ENCODE assay signal across 29 cellular contexts in genomic region chr10:68067029-68067428, GRCh38. TPM values are rescaled to one million over a fixed set of nuclear protein-coding genes. Genes with fewer than 3 reads are reported as not detected.
DNase-seq lines count a peak whose midpoint lies in the region; ATAC-seq and TF ChIP-seq lines count a peak whose summit lies in the region.
"Had no signal": no experiment of that assay in that cellular context is flagged by ENCODE, and none has a peak within 500 bp of the region (broad histone marks: within the 10 kb centered on the region; RNA-seq: fewer than 3 reads in every experiment).

No MANE protein-coding gene starts in this region.

- H4K20me1 ChIP-seq in IMR-90 (ENCODE audit: insufficient read depth, low read length): peaks cover 33% of the 10 kb centered on the region

- CTCF ChIA-PET in CD4-positive, alpha-beta T cell (lab: Charles Lee): interaction anchor here (1.4 kb wide), 1 partner anchor 10 kb away, joined by 3 read pairs; no protein-coding TSS in a partner anchor
- CTCF ChIA-PET in IMR-90 (lab: Yijun Ruan, JAX): interaction anchor here (0.6 to 1.1 kb wide), 2 partner anchors 122 to 235 kb away, joined by 3 read pairs; no protein-coding TSS in a partner anchor

- no peak overlapping the region for H4K8ac ChIP-seq in IMR-90 (ENCODE audit: low read depth in 2 of 2, low read length in 2 of 2)

- peaks cover 14% of the 10 kb centered on the region for H3K36me3 ChIP-seq in IMR-90 (ENCODE audit: control insufficient read depth, insufficient read depth, low read length)
- H3K36me3 ChIP-seq in left ventricle myocardium inferior: peaks cover 19% of the 10 kb centered on the region

- in situ Hi-C loops in IMR-90 (cut with MboI; ENCODE audit: low sequenced_read_pairs): no loop called here

- no peak overlapping the region for H3K14ac ChIP-seq in IMR-90 (replicated peaks; ENCODE audit: low read depth, low read length)

- no peak overlapping the region for H3K9ac ChIP-seq in IMR-90 (ENCODE audit: low read depth, low read length)
- H3K9ac ChIP-seq: BLaER1 had no signal

- DNase-seq in CD4-positive, alpha-beta T cell: no peak
- DNase-seq in IMR-90: no peak
- no peak for DNase-seq in chondrocyte (ENCODE audit: low spot score)
- DNase-seq in memory B cell (ENCODE audit: low spot score in 2 of 2): no peak
- DNase-seq in NCI-H2081 treated with DMSO at 0.1 percent for 48 hours (lab: John Stamatoyannopoulos, UW): no peak
- DNase-seq in left ventricle myocardium inferior: no peak
- DNase-seq: activated CD4-positive, alpha-beta T cell treated with anti-CD3 and anti-CD28 coated beads, Interleukin-2, amount 10 ng/mL, durations not matched to agents 24 days and 14 days; activated gamma-delta T cell treated with Interleukin-2 at 50 U/mL for 16 hours; COR-L47; DMS53; Kasumi-1; kidney glomerular epithelial cell; mesenchymal stem cell; NCI-H446; NCI-H748 treated with DMSO at 0.1 percent for 48 hours; right lobe of liver; stimulated activated CD4-positive, alpha-beta T cell treated with anti-CD3 and anti-CD28 coated beads, Interleukin-12 subunit alpha, Interleukin-12 subunit beta, amount 100 ng/mL, for 4 hours; stimulated activated CD4-positive, alpha-beta T cell treated with anti-CD3 and anti-CD28 coated beads, Interleukin-4, amount 100 ng/mL, for 1 hour; T1000 had no signal

- POLR2A ChIA-PET in CD4-positive, alpha-beta T cell (lab: Charles Lee): no interaction called here
- POLR2A ChIA-PET in IMR-90 (lab: Charles Lee; ENCODE audit: unreplicated experiment): no interaction called here

- no peak overlapping the region for H3K4me3 Mint-ChIP-seq in CD4-positive, alpha-beta T cell
- H3K4me3 Mint-ChIP-seq in chondrocyte (ENCODE audit: unreplicated experiment) (no peak overlapping the region), memory B cell (no peak overlapping the region)
- H3K4me3 Mint-ChIP-seq: activated CD4-positive, alpha-beta T cell treated with anti-CD3 and anti-CD28 coated beads, Interleukin-2, amount 10 ng/mL, durations not matched to agents 24 days and 14 days; brain had no signal

- no peak for ATAC-seq in CD4-positive, alpha-beta T cell (ENCODE audit: poor library complexity)
- ATAC-seq in IMR-90 (ENCODE audit: low read depth) (peak; percentile 53), memory B cell (ENCODE audit: low read depth) (no peak), HG02884 (IDR thresholded peaks at IDR 0.05; ENCODE audit: unreplicated experiment) (no peak), HG03432 (IDR thresholded peaks at IDR 0.05; ENCODE audit: unreplicated experiment) (no peak)
- ATAC-seq: gastroesophageal sphincter, right lobe of liver had no signal

- no peak for TF ChIP-seq RAD21 in IMR-90 (IDR thresholded peaks at IDR 0.05; ENCODE audit: low read length)

- H2BK120ac ChIP-seq in IMR-90 (ENCODE audit: low read depth, low read length): no peak overlapping the region

- peaks cover 50% of the 10 kb centered on the region for H3K4me1 Mint-ChIP-seq in CD4-positive, alpha-beta T cell (ENCODE audit: low read depth)
- H3K4me1 Mint-ChIP-seq in chondrocyte (ENCODE audit: low read depth): peaks cover 30% of the 10 kb centered on the region
- H3K4me1 Mint-ChIP-seq in memory B cell: peaks cover 14% of the 10 kb centered on the region

- no peaks in the 10 kb centered on the region for H3K27me3 ChIP-seq in CD4-positive, alpha-beta T cell (ENCODE audit: control insufficient read depth, insufficient read depth, low read length)
- no peaks in the 10 kb centered on the region for H3K27me3 ChIP-seq in IMR-90 (ENCODE audit: control insufficient read depth, insufficient read depth, low read length)
- H3K27me3 ChIP-seq in left ventricle myocardium inferior (ENCODE audit: low read depth): no peaks in the 10 kb centered on the region
- H3K27me3 ChIP-seq: BLaER1, gastroesophageal sphincter, right lobe of liver, tibial nerve had no signal

- intact Hi-C loops in CD4-positive, alpha-beta T cell (cut with DNase I, micrococcal nuclease): no loop called here
- intact Hi-C loops in IMR-90 (cut with micrococcal nuclease) (no loop called here), left ventricle myocardium inferior (cut with micrococcal nuclease) (no loop called here)

- H2BK15ac ChIP-seq in IMR-90 (ENCODE audit: low read depth, low read length): no peak overlapping the region

- H3K56ac ChIP-seq in IMR-90 (ENCODE audit: extremely low read depth, insufficient read depth, low read length): no peak overlapping the region

- no peak overlapping the region for H2AK9ac ChIP-seq in IMR-90 (replicated peaks; ENCODE audit: low read depth, low read length, poor library complexity)

- peaks cover 0 to 33% of the 10 kb centered on the region in 2 experiments; a peak in 3 of 4 replicates for H3K79me1 ChIP-seq in IMR-90 (ENCODE audit: low read depth in 1 of 2, low read length in 2 of 2)

- no peak overlapping the region for H3K23ac ChIP-seq in IMR-90 (ENCODE audit: low read depth, low read length)

- H4K91ac ChIP-seq in IMR-90 (ENCODE audit: insufficient read depth, low read depth, low read length): no peak overlapping the region

- H3K9me1 ChIP-seq in IMR-90 (ENCODE audit: insufficient read depth, low read length): peaks cover 3% of the 10 kb centered on the region; the same call in 1 of the 2 replicates

- no peak overlapping the region for H3K27ac ChIP-seq in CD4-positive, alpha-beta T cell (ENCODE audit: low read depth, low read length)
- H3K27ac ChIP-seq in IMR-90 (ENCODE audit: insufficient read depth, low read length) (no peak overlapping the region), left ventricle myocardium inferior (replicated peaks) (no peak overlapping the region)
- H3K27ac ChIP-seq: BLaER1, gastroesophageal sphincter, right lobe of liver, tibial nerve had no signal

- H3K27ac Mint-ChIP-seq in CD4-positive, alpha-beta T cell: peak overlapping the region; percentile 54
- peak overlapping the region; percentile 69 for H3K27ac Mint-ChIP-seq in chondrocyte (ENCODE audit: unreplicated experiment)
- H3K27ac Mint-ChIP-seq in memory B cell: peak overlapping the region; percentile 45
- H3K27ac Mint-ChIP-seq: progenitor cell of endocrine pancreas had no signal

- no peak overlapping the region for H3K4ac ChIP-seq in IMR-90 (ENCODE audit: low read depth, low read length)

- no TSS peak for BruUV-seq in IMR-90 (replicated peaks; lab: Mats Ljungman, UMichigan)

- no peak for TF ChIP-seq CTCF in CD4-positive, alpha-beta T cell (IDR thresholded peaks at IDR 0.05)
- no peak for TF ChIP-seq CTCF in IMR-90 (conservative IDR thresholded peaks at IDR 0.05; ENCODE audit: low read depth, low read length)
- no peak for TF ChIP-seq CTCF in chondrocyte (IDR thresholded peaks at IDR 0.05)
- TF ChIP-seq CTCF in left ventricle myocardium inferior (IDR thresholded peaks at IDR 0.05; ENCODE audit: borderline replicate concordance): no peak

- H3K36me3 Mint-ChIP-seq in CD4-positive, alpha-beta T cell (ENCODE audit: low read depth): peaks cover 60% of the 10 kb centered on the region
- peaks cover 7% of the 10 kb centered on the region for H3K36me3 Mint-ChIP-seq in chondrocyte (ENCODE audit: low read depth)
- H3K36me3 Mint-ChIP-seq in memory B cell: peaks cover 13% of the 10 kb centered on the region

- dilution Hi-C loops in IMR-90 (cut with HindIII; ENCODE audit: low sequenced_read_pairs, unreplicated experiment): no loop called here

- H3K27me3 Mint-ChIP-seq in CD4-positive, alpha-beta T cell: no peaks in the 10 kb centered on the region
- H3K27me3 Mint-ChIP-seq in chondrocyte (ENCODE audit: low read depth): no peaks in the 10 kb centered on the region
- H3K27me3 Mint-ChIP-seq in memory B cell: no peaks in the 10 kb centered on the region
- H3K27me3 Mint-ChIP-seq: activated CD4-positive, alpha-beta T cell treated with anti-CD3 and anti-CD28 coated beads, Interleukin-2, amount 10 ng/mL, durations not matched to agents 24 days and 14 days; brain; progenitor cell of endocrine pancreas had no signal

- TF ChIP-seq POLR2A in IMR-90 (IDR thresholded peaks at IDR 0.05; ENCODE audit: low read depth, low read length): peak; percentile 41; the same call in 1 of the 2 replicates

- no CpG with 5 or more reads among the region's 4 CpGs for WGBS in IMR-90 (ENCODE audit: extremely low coverage in 2 of 2, insufficient read length in 1 of 2), 2 experiments

- peaks cover 3% of the 10 kb centered on the region; the same call in 1 of the 2 replicates for H3K4me1 ChIP-seq in IMR-90 (ENCODE audit: control insufficient read depth, insufficient read depth, low read length)
- peaks cover 24% of the 10 kb centered on the region for H3K4me1 ChIP-seq in left ventricle myocardium inferior

- H3K9me3 ChIP-seq in CD4-positive, alpha-beta T cell (ENCODE audit: control insufficient read depth, low read length): no peaks in the 10 kb centered on the region
- H3K9me3 ChIP-seq in IMR-90 (ENCODE audit: control insufficient read depth, insufficient read depth, low read length): no peaks in the 10 kb centered on the region
- no peaks in the 10 kb centered on the region for H3K9me3 ChIP-seq in left ventricle myocardium inferior (replicated peaks)
- H3K9me3 ChIP-seq: BLaER1, gastroesophageal sphincter, right lobe of liver, tibial nerve had no signal

- H4K5ac ChIP-seq in IMR-90 (ENCODE audit: low read depth, low read length): no peak overlapping the region

- H2AFZ ChIP-seq in IMR-90 (replicated peaks; ENCODE audit: low read length, poor library complexity): no peak overlapping the region

- H3K9me3 Mint-ChIP-seq in CD4-positive, alpha-beta T cell: no peaks in the 10 kb centered on the region
- no peaks in the 10 kb centered on the region for H3K9me3 Mint-ChIP-seq in chondrocyte (ENCODE audit: low read depth)
- no peaks in the 10 kb centered on the region for H3K9me3 Mint-ChIP-seq in memory B cell
- H3K9me3 Mint-ChIP-seq: activated CD4-positive, alpha-beta T cell treated with anti-CD3 and anti-CD28 coated beads, Interleukin-2, amount 10 ng/mL, durations not matched to agents 24 days and 14 days; brain had no signal

- no peak overlapping the region; the same call in 1 of the 2 replicates for H3K4me2 ChIP-seq in IMR-90 (ENCODE audit: low read depth, low read length)
- H3K4me2 ChIP-seq: BLaER1 had no signal

- peak overlapping the region; percentile 51 for H2BK5ac ChIP-seq in IMR-90 (ENCODE audit: low read depth, low read length, poor library complexity, severe bottlenecking)

- H3K18ac ChIP-seq in IMR-90 (ENCODE audit: low read depth, low read length): no peak overlapping the region

- H2AK5ac ChIP-seq in IMR-90 (ENCODE audit: low read depth, low read length): no peak overlapping the region

- H2BK20ac ChIP-seq in IMR-90 (ENCODE audit: low read depth, low read length): no peak overlapping the region

- H3K4me3 ChIP-seq in IMR-90 (ENCODE audit: insufficient read depth, low read depth, low read length) (no peak overlapping the region), left ventricle myocardium inferior (no peak overlapping the region)
- H3K4me3 ChIP-seq: BLaER1, gastroesophageal sphincter, right lobe of liver, tibial nerve had no signal

RNA-seq across cellular contexts. Expression of gene HERC4, which starts 8.1 kb away (rescaled TPM):
- total RNA-seq in CD4-positive, alpha-beta T cell: 10 to 100 TPM; 46.0 to 46.8 TPM
- total RNA-seq in IMR-90 (2012; rRNA removed) (92.8 and 177 TPM in 2 replicates), chondrocyte (41.6 to 55.0 TPM (median 42.5 TPM) in 3 replicates), left ventricle myocardium inferior (31.9 TPM)
- polyA plus RNA-seq in IMR-90 (2012; rRNA removed): 46.1 and 66.6 TPM in 2 replicates
- polyA plus RNA-seq in IMR-90 (2012; cell fraction: cytosol; rRNA removed): 4.9 and 7.2 TPM in 2 replicates
- 16.7 and 91.2 TPM in 2 replicates for polyA plus RNA-seq in IMR-90 (2012; cell fraction: nucleus; rRNA removed; ENCODE audit: low replicate concordance)

RNA-seq across cellular contexts. Expression of gene MYPN, which starts 42.3 kb away (rescaled TPM):
- not detected for total RNA-seq in CD4-positive, alpha-beta T cell
- total RNA-seq in IMR-90 (2012; rRNA removed) (12.5 and 13.1 TPM in 2 replicates), chondrocyte (0.08 to 1.5 TPM (median 0.10 TPM) in 3 replicates), left ventricle myocardium inferior (124 TPM)
- polyA plus RNA-seq in IMR-90 (2012; rRNA removed): 7.8 and 8.1 TPM in 2 replicates
- 2.5 and 4.1 TPM in 2 replicates for polyA plus RNA-seq in IMR-90 (2012; cell fraction: cytosol; rRNA removed)
- polyA plus RNA-seq in IMR-90 (2012; cell fraction: nucleus; rRNA removed; ENCODE audit: low replicate concordance): 4.3 and 6.7 TPM in 2 replicates
- total RNA-seq: activated CD4-positive, alpha-beta T cell treated with anti-CD3 and anti-CD28 coated beads, Interleukin-2, amount 10 ng/mL, durations not matched to agents 24 days and 14 days; activated CD8-positive, alpha-beta memory T cell treated with anti-CD3 and anti-CD28 coated beads for 36 hours; cerebellum; G401; tibial nerve had no signal
